Comparison of ENCODE assay signal across 6 cellular contexts in genomic region chr19:33025468-33026238, GRCh38. TPM values are rescaled to one million over a fixed set of nuclear protein-coding genes. Genes with fewer than 3 reads are reported as not detected.
DNase-seq lines count a peak whose midpoint lies in the region; ATAC-seq and TF ChIP-seq lines count a peak whose summit lies in the region.
"Not testable (repeated sequence)": the region's sequence is repeated elsewhere in the genome, so short reads cannot be mapped to it uniquely, and the experiment has no call there.

No MANE protein-coding gene starts in this region.

- H3K9me2 ChIP-seq in hepatocyte (replicated peaks; ENCODE audit: insufficient read depth): not testable (repeated sequence)

- H3K27me3 Mint-ChIP-seq in Caco-2 (ENCODE audit: insufficient read depth, unreplicated experiment): not testable (repeated sequence)

- not testable (repeated sequence) for TF ChIP-seq CTCF in Caco-2 (IDR thresholded peaks at IDR 0.05; ENCODE audit: insufficient read depth in 1 of 2, low read depth in 1 of 2, low read length in 1 of 2, severe bottlenecking in 1 of 2, unreplicated experiment in 1 of 2); Panc1 (IDR thresholded peaks at IDR 0.05); hepatocyte (IDR thresholded peaks at IDR 0.05; ENCODE audit: poor library complexity); right lobe of liver (IDR thresholded peaks at IDR 0.05); stomach (IDR thresholded peaks at IDR 0.05)

- not testable (repeated sequence) for ATAC-seq in Panc1
- ATAC-seq in right lobe of liver: peak; percentile 68 to 76 (median 72)

- intact Hi-C loops in Caco-2 (cut with micrococcal nuclease; ENCODE audit: unreplicated experiment); Panc1 (cut with micrococcal nuclease; ENCODE audit: unreplicated experiment); right lobe of liver (cut with DNase I); stomach (cut with DNase I; ENCODE audit: low total_unique reads): not testable (repeated sequence)

- peaks cover 13% of the 10 kb centered on the region; the same call in 1 of the 2 replicates for H3K9me3 ChIP-seq in Caco-2
- H3K9me3 ChIP-seq in Panc1 (ENCODE audit: control insufficient read depth, insufficient read depth, low read depth, low read length); hepatocyte (ENCODE audit: low read depth); right lobe of liver; stomach: not testable (repeated sequence)

- POLR2A ChIA-PET in Caco-2 (lab: Charles Lee): not testable (repeated sequence)
- POLR2A ChIA-PET in Panc1 (lab: Charles Lee): interaction anchor here (0.7 kb wide), 1 partner anchor 16 kb away, joined by 3 read pairs; no protein-coding TSS in a partner anchor

- H3K36me3 Mint-ChIP-seq in Caco-2 (ENCODE audit: insufficient read depth, unreplicated experiment): peaks cover 80% of the 10 kb centered on the region

- BruUV-seq in Caco-2 (replicated peaks; lab: Mats Ljungman, UMichigan) (TSS peak; percentile 15), Panc1 (replicated peaks; lab: Mats Ljungman, UMichigan) (TSS peak; percentile 61)

- not testable (repeated sequence) for H3K27ac ChIP-seq in Panc1 (ENCODE audit: low read length)
- peak overlapping the region; percentile 43 for H3K27ac ChIP-seq in hepatocyte
- H3K27ac ChIP-seq in right lobe of liver: peak overlapping the region in 2 of 3 donors; percentile 62 to 63
- peak overlapping the region in 4 of 5 donors; percentile 4 to 63 (median 47) for H3K27ac ChIP-seq in stomach

- H4K20me1 ChIP-seq in hepatocyte (ENCODE audit: insufficient read depth, poor library complexity, severe bottlenecking): not testable (repeated sequence)

- not testable (repeated sequence) for H3K4me3 Mint-ChIP-seq in Caco-2 (ENCODE audit: unreplicated experiment)

- not testable (repeated sequence) for TF ChIP-seq POLR2A in right lobe of liver (IDR thresholded peaks at IDR 0.05); stomach (IDR thresholded peaks at IDR 0.05)

- TF ChIP-seq EP300 in stomach (IDR thresholded peaks at IDR 0.05): not testable (repeated sequence)

- not testable (repeated sequence) for H3K36me3 ChIP-seq in Caco-2 (ENCODE audit: control insufficient read depth, insufficient read depth, low read length); hepatocyte (replicated peaks; ENCODE audit: insufficient read depth, low read depth); right lobe of liver
- H3K36me3 ChIP-seq in Panc1 (ENCODE audit: control insufficient read depth, insufficient read depth, low read length) (peaks cover 13% of the 10 kb centered on the region), stomach (peaks cover 0 to 20% (median 7%) of the 10 kb centered on the region in 4 donors)

- not testable (repeated sequence) for DNase-seq in Caco-2; Panc1 (ENCODE audit: low read depth, low spot score); hepatocyte (ENCODE audit: low spot score); right lobe of liver; stomach
- peak; percentile 47 for DNase-seq in HuH-7.5 (ENCODE audit: low spot score)

- CTCF ChIA-PET in Caco-2 (lab: Charles Lee): interaction anchor here (0.6 kb wide), 1 partner anchor 45 kb away, joined by 3 read pairs; no protein-coding TSS in a partner anchor
- CTCF ChIA-PET in Panc1 (lab: Charles Lee): not testable (repeated sequence)

- H3K4me1 Mint-ChIP-seq in Caco-2 (ENCODE audit: low read depth, unreplicated experiment): not testable (repeated sequence)

- not testable (repeated sequence) for H3K27me3 ChIP-seq in Caco-2 (replicated peaks; ENCODE audit: control insufficient read depth, insufficient read depth, low read length); Panc1 (ENCODE audit: control insufficient read depth, insufficient read depth, low read length); hepatocyte; right lobe of liver; stomach

- H3K79me2 ChIP-seq in hepatocyte: peaks cover 50% of the 10 kb centered on the region

- not testable (repeated sequence) for H2AFZ ChIP-seq in hepatocyte

- not testable (repeated sequence) for H3K4me2 ChIP-seq in hepatocyte

- peaks cover 15% of the 10 kb centered on the region for H3K9me3 Mint-ChIP-seq in Caco-2 (ENCODE audit: unreplicated experiment)

- H3K4me1 ChIP-seq in Caco-2; Panc1 (ENCODE audit: control insufficient read depth, insufficient read depth, low read length): not testable (repeated sequence)
- H3K4me1 ChIP-seq in hepatocyte (ENCODE audit: insufficient read depth): peaks cover 15% of the 10 kb centered on the region
- H3K4me1 ChIP-seq in right lobe of liver: peaks cover 0 to 20% (median 6%) of the 10 kb centered on the region in 4 donors
- peaks cover 5 to 16% (median 14%) of the 10 kb centered on the region in 4 donors for H3K4me1 ChIP-seq in stomach

- peak overlapping the region; percentile 83 for H3K27ac Mint-ChIP-seq in Caco-2 (ENCODE audit: unreplicated experiment)

- in situ Hi-C loops in Panc1 (cut with HindIII; ENCODE audit: low pct_unique_long_range_greater_than_20kb, low sequenced_read_pairs): not testable (repeated sequence)

- 76% methylated on average over 12 of the region's 12 CpGs for WGBS in hepatocyte (ENCODE audit: low lambda C conversion rate, missing lambda C conversion rate)
- WGBS in right lobe of liver (ENCODE audit: insufficient coverage, low coverage, low lambda C conversion rate, missing lambda C conversion rate): 31% methylated on average over 12 of the region's 12 CpGs
- whole genome bisulfite sequencing in stomach, 5 donors: 37 to 68% (median 57%) methylated on average over 11 to 12 of the region's 12 CpGs

- not testable (repeated sequence) for H3K4me3 ChIP-seq in Caco-2 (ENCODE audit: low read depth, low read length); Panc1 (ENCODE audit: low read depth in 2 of 2, low read length in 2 of 2); hepatocyte; right lobe of liver; stomach

RNA-seq across cellular contexts. Expression of gene RHPN2, which starts 39.0 kb away (rescaled TPM):
- 69.5 and 78.5 TPM in 2 replicates for total RNA-seq in Caco-2 (2022)
- total RNA-seq in Panc1 (2021; ENCODE audit: unreplicated experiment): 227 TPM
- polyA plus RNA-seq in Panc1 (2012; ENCODE audit: insufficient read length): 173 TPM
- total RNA-seq in hepatocyte: 67.6 and 67.9 TPM in 2 replicates
- polyA plus RNA-seq in hepatocyte: 44.3 and 54.2 TPM in 2 replicates
- total RNA-seq in right lobe of liver: 10 to 100 TPM in 5 of 6 experiments, 1 to 10 TPM in 1; 8.7 to 18.1 (median 16.4) TPM
- 10 to 100 TPM; 13.3 to 73.5 (median 37.1) TPM for total RNA-seq in stomach
- 10 to 100 TPM in 2 of 3 donors, 1 to 10 TPM in 1; 2.4 to 62.6 (median 17.1) TPM for polyA plus RNA-seq in stomach

RNA-seq across cellular contexts. Expression of gene FAAP24, which starts 53.6 kb away (rescaled TPM):
- total RNA-seq in Caco-2 (2022): 9.6 and 12.0 TPM in 2 replicates
- 16.0 TPM for total RNA-seq in Panc1 (2021; ENCODE audit: unreplicated experiment)
- 10.7 TPM for polyA plus RNA-seq in Panc1 (2012; ENCODE audit: insufficient read length)
- 1.5 and 3.5 TPM in 2 replicates for total RNA-seq in hepatocyte
- 3.6 and 4.5 TPM in 2 replicates for polyA plus RNA-seq in hepatocyte
- 1 to 10 TPM in 2 of 6 experiments, under 1 TPM in 3, not detected in 1; 0.51 to 1.7 (median 0.98) TPM for total RNA-seq in right lobe of liver
- total RNA-seq in stomach: 1 to 10 TPM in 1 of 5 donors, not detected in 4; 2.4 TPM
- 1 to 10 TPM in 2 of 3 donors, under 1 TPM in 1; 0.92 to 1.9 (median 1.6) TPM for polyA plus RNA-seq in stomach

RNA-seq across cellular contexts. Expression of gene CEP89, which starts 53.9 kb away (rescaled TPM):
- total RNA-seq in Caco-2 (2022) (14.5 and 17.3 TPM in 2 replicates), Panc1 (2021; ENCODE audit: unreplicated experiment) (39.9 TPM), hepatocyte (8.1 and 12.1 TPM in 2 replicates), right lobe of liver (1 to 10 TPM; 2.9 to 5.7 (median 4.7) TPM), stomach (10 to 100 TPM in 2 of 5 donors, 1 to 10 TPM in 3; 3.1 to 15.1 (median 9.3) TPM)
- 31.0 TPM for polyA plus RNA-seq in Panc1 (2012; ENCODE audit: insufficient read length)
- polyA plus RNA-seq in hepatocyte (16.4 and 16.6 TPM in 2 replicates), stomach (1 to 10 TPM; 5.7 to 7.3 (median 6.4) TPM)

RNA-seq across cellular contexts. Expression of gene GPATCH1, which starts 55.3 kb away (rescaled TPM):
- total RNA-seq in Caco-2 (2022) (16.1 and 17.1 TPM in 2 replicates), Panc1 (2021; ENCODE audit: unreplicated experiment) (34.7 TPM), hepatocyte (6.7 and 14.5 TPM in 2 replicates), right lobe of liver (1 to 10 TPM; 2.5 to 3.9 (median 3.1) TPM), stomach (10 to 100 TPM in 2 of 5 donors, 1 to 10 TPM in 3; 1.2 to 31.5 (median 9.5) TPM)
- 30.0 TPM for polyA plus RNA-seq in Panc1 (2012; ENCODE audit: insufficient read length)
- polyA plus RNA-seq in hepatocyte (6.8 and 9.7 TPM in 2 replicates), stomach (1 to 10 TPM; 2.2 to 5.8 (median 5.4) TPM)
